ENCODE assay signal across 1 cellular context in genomic region chr15:77546050-77546501, GRCh38.
TF ChIP-seq lines count a peak whose summit lies in the region.

No MANE protein-coding gene starts in this region.

TF ChIP-seq in GM23338, 12 proteins besides CTCF, POLR2A, EP300 and RAD21 (continued from another document):
- TF ChIP-seq REST (IDR thresholded peaks at IDR 0.05; ENCODE audit: unreplicated experiment) (no peak), EZH2phosphoT487 (IDR thresholded peaks at IDR 0.05; ENCODE audit: unreplicated experiment) (no peak)
